Comparison of ENCODE assay signal across 19 cellular contexts in the genomic region with DNA sequence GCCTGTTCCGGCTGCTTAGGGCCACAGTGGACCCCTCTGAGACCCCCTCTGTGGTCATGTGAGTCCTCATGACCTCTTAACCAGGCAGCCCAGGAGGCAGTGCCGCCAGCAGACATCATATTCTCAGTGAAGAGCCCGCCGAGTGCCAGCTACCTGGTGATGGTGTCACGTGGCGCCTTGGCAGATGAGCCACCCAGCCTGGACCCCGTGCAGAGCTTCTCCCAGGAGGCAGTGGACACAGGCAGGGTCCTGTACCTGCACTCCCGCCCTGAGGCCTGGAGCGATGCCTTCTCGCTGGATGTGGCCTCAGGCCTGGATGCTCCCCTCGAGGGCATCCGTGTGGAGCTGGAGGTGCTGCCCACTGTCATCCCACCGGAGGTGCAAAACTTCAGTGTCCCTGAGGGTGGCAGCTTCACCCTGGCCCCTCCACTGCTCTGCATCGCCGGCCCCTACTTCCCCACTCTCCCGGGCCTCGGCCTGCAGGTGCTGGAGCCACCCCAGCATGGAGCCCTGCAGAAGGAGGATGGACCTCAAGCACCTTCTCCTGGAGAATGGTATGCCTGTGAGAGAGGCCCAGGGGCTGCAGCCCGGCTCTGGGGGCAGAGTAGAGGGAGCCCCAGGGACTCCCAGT.
"Had no signal": no experiment of that assay in that cellular context is flagged by ENCODE, and none has a peak within 500 bp of the region (broad histone marks: within the 10 kb centered on the region; RNA-seq: fewer than 3 reads in every experiment).

No MANE protein-coding gene starts in this region.

- H3K27me3 ChIP-seq: ascending aorta, thyroid gland, uterus had no signal

- ATAC-seq: mucosa of descending colon had no signal

- H3K4me1 ChIP-seq: ascending aorta, esophagus squamous epithelium, psoas muscle, thyroid gland, uterus had no signal

- H3K27ac ChIP-seq: ascending aorta, esophagus squamous epithelium, psoas muscle, thyroid gland, uterus had no signal

- DNase-seq: activated B cell treated with CpG ODN at 0.5 μM for 24 hours; activated CD4-positive, alpha-beta T cell treated with anti-CD3 and anti-CD28 coated beads for 4 hours; activated CD8-positive, alpha-beta T cell treated with anti-CD3 and anti-CD28 coated beads for 36 hours; activated naive CD4-positive, alpha-beta T cell treated with anti-CD3 and anti-CD28 coated beads, Interleukin-2, amount 10 ng/mL, durations not matched to agents 7 days and 5 days; activated T-cell treated with anti-CD3 and anti-CD28 coated beads, Interleukin-2, amount 50 U/mL, for 24 hours; cerebellar nuclear complex; effector memory CD4-positive, alpha-beta T cell; esophagus squamous epithelium; immature natural killer cell; naive B cell; stimulated activated CD4-positive, alpha-beta T cell treated with anti-CD3 and anti-CD28 coated beads, Interleukin-12 subunit alpha, Interleukin-12 subunit beta, amount 100 ng/mL, for 4 hours; stimulated activated CD4-positive, alpha-beta T cell treated with anti-CD3 and anti-CD28 coated beads, Interleukin-2, amount 100 ng/mL, for 24 hours; stimulated activated naive CD4-positive, alpha-beta T cell treated with Interleukin-2 at 50 U/mL for 16 hours; T-cell; thyroid gland had no signal

- H3K36me3 ChIP-seq: ascending aorta, esophagus squamous epithelium, thyroid gland, uterus had no signal

- H3K9me3 ChIP-seq: ascending aorta, esophagus squamous epithelium, mucosa of descending colon, psoas muscle, thyroid gland, uterus had no signal

- H3K4me3 ChIP-seq: ascending aorta, esophagus squamous epithelium, mucosa of descending colon, psoas muscle, thyroid gland, uterus had no signal
